9 cellular contexts compared by ENCODE assay signal in the genomic region with DNA sequence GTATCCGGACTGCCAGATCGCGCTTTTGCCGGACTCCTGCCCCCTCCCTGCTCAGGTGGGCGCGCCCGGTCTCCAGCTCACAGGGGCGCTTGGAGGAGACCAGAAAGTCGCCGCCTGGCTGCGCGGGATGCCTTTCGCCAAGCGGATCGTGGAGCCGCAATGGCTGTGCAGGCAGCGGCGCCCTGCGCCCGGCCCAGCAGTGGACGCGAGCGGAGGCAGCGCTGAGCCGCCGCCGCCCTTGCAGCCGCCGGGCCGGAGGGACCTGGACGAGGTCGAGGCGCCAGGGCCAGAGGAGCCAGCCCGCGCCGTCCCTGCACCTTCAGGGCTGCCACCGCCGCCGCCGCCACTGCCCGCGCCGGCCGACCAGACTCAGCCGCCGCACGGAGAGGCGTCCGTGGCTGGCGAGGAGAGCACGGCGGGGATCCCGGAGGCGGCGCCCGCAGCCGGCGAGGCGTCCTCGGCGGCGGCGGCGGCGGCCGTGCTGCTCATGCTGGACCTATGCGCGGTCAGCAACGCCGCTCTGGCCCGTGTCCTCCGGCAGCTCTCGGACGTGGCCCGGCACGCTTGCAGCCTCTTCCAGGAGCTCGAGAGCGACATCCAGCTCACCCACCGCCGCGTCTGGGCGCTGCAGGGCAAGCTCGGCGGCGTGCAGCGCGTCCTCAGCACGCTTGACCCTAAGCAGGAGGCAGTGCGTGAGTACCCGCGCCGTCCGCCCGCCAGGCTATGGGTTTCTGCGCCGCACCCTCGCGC. TPM values are rescaled to one million over a fixed set of nuclear protein-coding genes. Genes with fewer than 3 reads are reported as not detected.
DNase-seq lines count a peak whose midpoint lies in the region; ATAC-seq and TF ChIP-seq lines count a peak whose summit lies in the region.
"Had no signal": no experiment of that assay in that cellular context is flagged by ENCODE, and none has a peak within 500 bp of the region (broad histone marks: within the 10 kb centered on the region; RNA-seq: fewer than 3 reads in every experiment).

No MANE protein-coding gene starts in this region.

- TF ChIP-seq EP300 in sigmoid colon (IDR thresholded peaks at IDR 0.05), result no peak

- no peak overlapping the region for H3K27ac ChIP-seq in GM23338 (ENCODE audit: low read depth)
- H3K27ac ChIP-seq in sigmoid colon, result peak overlapping the region; percentile 77 to 84 (median 81)
- H3K27ac ChIP-seq: neutrophil had no signal

- no peaks in the 10 kb centered on the region for H3K79me2 ChIP-seq in GM23338 (replicated peaks; ENCODE audit: insufficient read depth)

- ATAC-seq in GM23338 (peak; percentile 19), SK-N-SH treated with all-trans-retinoic acid at 6 μM for 48 hours (peak; percentile 42), left cardiac atrium (peak; percentile 48 to 55)

- no peaks in the 10 kb centered on the region for H3K9me2 ChIP-seq in GM23338 (ENCODE audit: insufficient read depth)

- intact Hi-C loops in left cardiac atrium (cut with DNase I), result loop anchor here in 1 of 2 donors (10.0 kb wide), 1 partner anchor 219 kb away; no protein-coding TSS in a partner anchor
- intact Hi-C loops in sigmoid colon (cut with DNase I), result loop anchor here (2.0 to 10.0 kb wide), 8 partner anchors 84 to 361 kb away; partner anchors contain the start of gene SCML1

- peak overlapping the region; percentile 88 for H3K4me2 ChIP-seq in GM23338

- no peaks in the 10 kb centered on the region for H3K36me3 ChIP-seq in GM23338 (ENCODE audit: insufficient read depth)
- H3K36me3 ChIP-seq in sigmoid colon, result no peaks in the 10 kb centered on the region
- H3K36me3 ChIP-seq: neutrophil had no signal

- WGBS in sigmoid colon, 2 donors, result 1% methylated on average over 98 of the region's 98 CpGs

- H3K9me3 Mint-ChIP-seq in GM23338, result peaks cover 7% of the 10 kb centered on the region; the same call in 2 of the 3 replicates

- H3K27ac Mint-ChIP-seq in GM23338, result no peak overlapping the region

- H3K4me3 ChIP-seq in GM23338 (peak overlapping the region; percentile 65), sigmoid colon (peak overlapping the region; percentile 52 to 69 (median 68))

- peaks cover 33% of the 10 kb centered on the region for H3K27me3 ChIP-seq in GM23338 (ENCODE audit: insufficient read depth)
- H3K27me3 ChIP-seq in sigmoid colon, result peaks cover 0 to 5% (median 0%) of the 10 kb centered on the region in 3 donors

- no peaks in the 10 kb centered on the region for H3F3A ChIP-seq in GM23338 (replicated peaks; ENCODE audit: low read depth)

- H3K4me3 Mint-ChIP-seq in GM23338, result peak overlapping the region; percentile 75

- no peak overlapping the region for H2AFZ ChIP-seq in GM23338

- H3K9me3 ChIP-seq in sigmoid colon, result no peaks in the 10 kb centered on the region
- H3K9me3 ChIP-seq: neutrophil had no signal

- no peak for TF ChIP-seq POLR2A in sigmoid colon (IDR thresholded peaks at IDR 0.05)

- peaks cover 4% of the 10 kb centered on the region; the same call in 1 of the 2 replicates for H4K20me1 ChIP-seq in GM23338 (replicated peaks; ENCODE audit: insufficient read depth)

- peak; percentile 36 for DNase-seq in GM23338 (ENCODE audit: low spot score)
- peak; percentile 37 for DNase-seq in left cardiac atrium
- DNase-seq in sigmoid colon, result peak; percentile 67
- no peak for DNase-seq in GM19238 (ENCODE audit: insufficient read length, low spot score)
- DNase-seq in pons (ENCODE audit: low spot score), result no peak
- DNase-seq in COLO829 (ENCODE audit: low spot score), result no peak
- no peak for DNase-seq in NCI-H1048 (lab: John Stamatoyannopoulos, UW)

- TF ChIP-seq CTCF in GM23338 (conservative IDR thresholded peaks at IDR 0.05; ENCODE audit: low read depth in 2 of 2) (no peak), sigmoid colon (IDR thresholded peaks at IDR 0.05) (no peak)

- H3K4me1 Mint-ChIP-seq in GM23338, result peaks cover 12% of the 10 kb centered on the region

- peaks cover 12% of the 10 kb centered on the region; the same call in 1 of the 2 replicates for H3K4me1 ChIP-seq in GM23338 (ENCODE audit: insufficient read depth)
- H3K4me1 ChIP-seq in sigmoid colon, result peaks cover 0 to 10% (median 0%) of the 10 kb centered on the region in 4 donors

- peaks cover 29% of the 10 kb centered on the region for H3K27me3 Mint-ChIP-seq in GM23338 (ENCODE audit: insufficient read depth, low read depth, poor library complexity)

- peaks cover 8% of the 10 kb centered on the region for H3K36me3 Mint-ChIP-seq in GM23338 (ENCODE audit: low read depth)

TF ChIP-seq in GM23338, 12 proteins besides CTCF, POLR2A, EP300 and RAD21 (continues in another document):
- no peak for TF ChIP-seq ETS1 (IDR thresholded peaks at IDR 0.05)
- no peak for TF ChIP-seq ZNF114 (CRISPR knock-in tag; IDR thresholded peaks at IDR 0.05)
- TF ChIP-seq JUNB (IDR thresholded peaks at IDR 0.05; ENCODE audit: unreplicated experiment), result no peak
- no peak for TF ChIP-seq POLR2AphosphoS5 (IDR thresholded peaks at IDR 0.05; ENCODE audit: low read depth)

TF ChIP-seq in SK-N-SH treated with all-trans-retinoic acid at 6 μM for 48 hours, 23 proteins besides CTCF, POLR2A, EP300 and RAD21:
- TF ChIP-seq, protein P1, sequence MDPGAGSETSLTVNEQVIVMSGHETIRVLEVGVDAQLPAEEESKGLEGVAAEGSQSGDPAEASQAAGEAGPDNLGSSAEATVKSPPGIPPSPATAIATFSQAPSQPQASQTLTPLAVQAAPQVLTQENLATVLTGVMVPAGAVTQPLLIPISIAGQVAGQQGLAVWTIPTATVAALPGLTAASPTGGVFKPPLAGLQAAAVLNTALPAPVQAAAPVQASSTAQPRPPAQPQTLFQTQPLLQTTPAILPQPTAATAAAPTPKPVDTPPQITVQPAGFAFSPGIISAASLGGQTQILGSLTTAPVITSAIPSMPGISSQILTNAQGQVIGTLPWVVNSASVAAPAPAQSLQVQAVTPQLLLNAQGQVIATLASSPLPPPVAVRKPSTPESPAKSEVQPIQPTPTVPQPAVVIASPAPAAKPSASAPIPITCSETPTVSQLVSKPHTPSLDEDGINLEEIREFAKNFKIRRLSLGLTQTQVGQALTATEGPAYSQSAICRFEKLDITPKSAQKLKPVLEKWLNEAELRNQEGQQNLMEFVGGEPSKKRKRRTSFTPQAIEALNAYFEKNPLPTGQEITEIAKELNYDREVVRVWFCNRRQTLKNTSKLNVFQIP (CRISPR knock-in tag; IDR thresholded peaks at IDR 0.05; ENCODE audit: borderline replicate concordance, low read depth), result no peak
- no peak for TF ChIP-seq ZFP3 (CRISPR knock-in tag; IDR thresholded peaks at IDR 0.05)
- no peak for TF ChIP-seq SNAI2 (CRISPR knock-in tag; IDR thresholded peaks at IDR 0.05)

RNA-seq across cellular contexts. Expression of gene NHS, which starts 0.8 kb away (rescaled TPM):
- 5.6 and 8.2 TPM in 2 replicates for total RNA-seq in GM23338 (2014; rRNA removed; shearing (Covaris generic))
- polyA plus RNA-seq in GM23338 (2016; fragmentation: Nextera tagmentation; extraction: Ambion mirVana), result 1.8 and 2.1 TPM in 2 replicates
- total RNA-seq in left cardiac atrium, result 1 to 10 TPM; 2.0 TPM
- 10 to 100 TPM in 2 of 4 donors, 1 to 10 TPM in 2; 9.3 to 22.7 (median 10.2) TPM for total RNA-seq in sigmoid colon
- polyA plus RNA-seq in sigmoid colon, result under 1 TPM; under 0.01 to 0.80 (median 0.60) TPM

Comparison
In these comparisons a context has a peak if more than half of its experiments do, and no peak if none do; other contexts are left out.
1. DNase-seq: peak in GM23338 (single experiment), left cardiac atrium (single experiment) and sigmoid colon (single experiment); none in GM19238 (single experiment), pons (single experiment), COLO829 (single experiment) and NCI-H1048 (single experiment).
2. Peak in every context shown above with its lines, with median percentiles within 50 percentile points of each other: ATAC-seq.